24 cellular contexts compared by ENCODE assay signal in genomic region chr3:46857485-46858341, GRCh38. TPM values are rescaled to one million over a fixed set of nuclear protein-coding genes. Genes with fewer than 3 reads are reported as not detected.
DNase-seq lines count a peak whose midpoint lies in the region; ATAC-seq and TF ChIP-seq lines count a peak whose summit lies in the region.
"Had no signal": no experiment of that assay in that cellular context is flagged by ENCODE, and none has a peak within 500 bp of the region (broad histone marks: within the 10 kb centered on the region; RNA-seq: fewer than 3 reads in every experiment).

No MANE protein-coding gene starts in this region.

- H3K27me3 ChIP-seq in WERI-Rb-1 (ENCODE audit: insufficient read depth, low read depth, severe bottlenecking) (no peaks in the 10 kb centered on the region), right lobe of liver (no peaks in the 10 kb centered on the region)
- H3K27me3 ChIP-seq: pancreas had no signal

- H3K4me3 ChIP-seq in WERI-Rb-1 (ENCODE audit: low read depth, low read length) (no peak overlapping the region), right lobe of liver (no peak overlapping the region)
- H3K4me3 ChIP-seq: pancreas had no signal

- intact Hi-C loops in activated naive CD4-positive, alpha-beta T cell treated with anti-CD3 and anti-CD28 coated beads for 36 hours (cut with micrococcal nuclease): no loop called here
- intact Hi-C loops in right lobe of liver (cut with DNase I): loop anchor here in 1 of 2 donors (10.0 kb wide), 1 partner anchor 47 kb away; no protein-coding TSS in a partner anchor

- peak; percentile 0 for DNase-seq in activated naive CD4-positive, alpha-beta T cell treated with anti-CD3 and anti-CD28 coated beads for 36 hours
- DNase-seq in activated naive CD4-positive, alpha-beta T cell (lab: John Stamatoyannopoulos, UW): no peak
- peak; percentile 3 for DNase-seq in WERI-Rb-1
- peak; percentile 11 to 40 (median 33) for DNase-seq in right lobe of liver
- no peak for DNase-seq in stimulated activated effector memory CD8-positive, alpha-beta T cell treated with anti-CD3 and anti-CD28 coated beads, Interleukin-12 subunit alpha, Interleukin-12 subunit beta, amount 100 ng/mL, for 72 hours (ENCODE audit: low spot score in 2 of 2)
- DNase-seq in NCI-H2029 (lab: John Stamatoyannopoulos, UW): no peak
- no peak for DNase-seq in stimulated activated naive CD8-positive, alpha-beta T cell treated with anti-CD3 and anti-CD28 coated beads, Interleukin-15, amount 100 ng/mL, for 72 hours
- DNase-seq: activated CD4-positive, alpha-beta T cell treated with anti-CD3 and anti-CD28 coated beads for 48 hours; amniotic stem cell; CD4-positive, CD25-positive, alpha-beta regulatory T cell; central memory CD4-positive, alpha-beta T cell; DMS 273 treated with DMSO at 0.1 percent for 48 hours; foreskin fibroblast; mesendoderm; NCI-H1930; stimulated activated CD4-positive, alpha-beta T cell treated with anti-CD3 and anti-CD28 coated beads, Interleukin-2, amount 100 ng/mL, for 24 hours; stimulated activated naive CD4-positive, alpha-beta T cell treated with Interleukin-2 at 50 U/mL for 16 hours; SW 1271 had no signal

- H3K4me3 Mint-ChIP-seq in activated naive CD4-positive, alpha-beta T cell treated with anti-CD3 and anti-CD28 coated beads for 36 hours: no peak overlapping the region
- H3K4me3 Mint-ChIP-seq in stimulated activated effector memory CD8-positive, alpha-beta T cell treated with anti-CD3 and anti-CD28 coated beads, Interleukin-12 subunit alpha, Interleukin-12 subunit beta, amount 100 ng/mL, for 72 hours: no peak overlapping the region
- H3K4me3 Mint-ChIP-seq in stimulated activated naive CD8-positive, alpha-beta T cell treated with anti-CD3 and anti-CD28 coated beads, Interleukin-15, amount 100 ng/mL, for 72 hours: no peak overlapping the region
- H3K4me3 Mint-ChIP-seq: CD4-positive, CD25-positive, alpha-beta regulatory T cell; naive thymus-derived CD8-positive, alpha-beta T cell; type B pancreatic cell had no signal

- TF ChIP-seq POLR2A in right lobe of liver (IDR thresholded peaks at IDR 0.05): no peak

- CTCF ChIA-PET in activated naive CD4-positive, alpha-beta T cell treated with anti-CD3 and anti-CD28 coated beads for 36 hours (lab: Charles Lee): no interaction called here

- H3K27me3 Mint-ChIP-seq in activated naive CD4-positive, alpha-beta T cell treated with anti-CD3 and anti-CD28 coated beads for 36 hours (ENCODE audit: low read depth): no peaks in the 10 kb centered on the region
- H3K27me3 Mint-ChIP-seq in stimulated activated naive CD8-positive, alpha-beta T cell treated with anti-CD3 and anti-CD28 coated beads, Interleukin-15, amount 100 ng/mL, for 72 hours: peaks cover 17% of the 10 kb centered on the region

- H3K36me3 ChIP-seq in WERI-Rb-1 (no peaks in the 10 kb centered on the region), right lobe of liver (no peaks in the 10 kb centered on the region)
- H3K36me3 ChIP-seq: pancreas had no signal

- H3K4me1 ChIP-seq in right lobe of liver: no peaks in the 10 kb centered on the region
- H3K4me1 ChIP-seq: pancreas had no signal

- 78% methylated on average over 7 of the region's 10 CpGs for WGBS in right lobe of liver (ENCODE audit: insufficient coverage, low coverage, low lambda C conversion rate, missing lambda C conversion rate)

- H3K27ac Mint-ChIP-seq in activated naive CD4-positive, alpha-beta T cell treated with anti-CD3 and anti-CD28 coated beads for 36 hours: no peak overlapping the region
- peak overlapping the region; percentile 16 for H3K27ac Mint-ChIP-seq in stimulated activated effector memory CD8-positive, alpha-beta T cell treated with anti-CD3 and anti-CD28 coated beads, Interleukin-12 subunit alpha, Interleukin-12 subunit beta, amount 100 ng/mL, for 72 hours
- peak overlapping the region in 1 of 2 donors; percentile 87 for H3K27ac Mint-ChIP-seq in stimulated activated naive CD8-positive, alpha-beta T cell treated with anti-CD3 and anti-CD28 coated beads, Interleukin-15, amount 100 ng/mL, for 72 hours
- H3K27ac Mint-ChIP-seq: CD4-positive, CD25-positive, alpha-beta regulatory T cell; type B pancreatic cell had no signal

- no peak overlapping the region for H3K27ac ChIP-seq in WERI-Rb-1
- no peak overlapping the region for H3K27ac ChIP-seq in right lobe of liver
- H3K27ac ChIP-seq: epithelial cell of prostate, pancreas had no signal

- H3K9me3 ChIP-seq in WERI-Rb-1 (ENCODE audit: severe bottlenecking): no peaks in the 10 kb centered on the region
- H3K9me3 ChIP-seq in right lobe of liver: no peaks in the 10 kb centered on the region
- H3K9me3 ChIP-seq: pancreas had no signal

- ATAC-seq in right lobe of liver: no peak
- ATAC-seq in stimulated activated effector memory CD8-positive, alpha-beta T cell treated with anti-CD3 and anti-CD28 coated beads, Interleukin-12 subunit alpha, Interleukin-12 subunit beta, amount 100 ng/mL, for 72 hours: no peak
- ATAC-seq in stimulated activated naive CD8-positive, alpha-beta T cell treated with anti-CD3 and anti-CD28 coated beads, Interleukin-15, amount 100 ng/mL, for 72 hours: no peak
- no peak for ATAC-seq in HG02678 (IDR thresholded peaks at IDR 0.05; ENCODE audit: unreplicated experiment)
- ATAC-seq: naive thymus-derived CD8-positive, alpha-beta T cell; pancreas had no signal

- TF ChIP-seq CTCF in WERI-Rb-1 (IDR thresholded peaks at IDR 0.05; ENCODE audit: low read depth, low read length) (no peak), right lobe of liver (IDR thresholded peaks at IDR 0.05) (no peak)

- H3K9me3 Mint-ChIP-seq in activated naive CD4-positive, alpha-beta T cell treated with anti-CD3 and anti-CD28 coated beads for 36 hours: no peaks in the 10 kb centered on the region
- H3K9me3 Mint-ChIP-seq in stimulated activated effector memory CD8-positive, alpha-beta T cell treated with anti-CD3 and anti-CD28 coated beads, Interleukin-12 subunit alpha, Interleukin-12 subunit beta, amount 100 ng/mL, for 72 hours: no peaks in the 10 kb centered on the region
- H3K9me3 Mint-ChIP-seq in stimulated activated naive CD8-positive, alpha-beta T cell treated with anti-CD3 and anti-CD28 coated beads, Interleukin-15, amount 100 ng/mL, for 72 hours: no peaks in the 10 kb centered on the region
- H3K9me3 Mint-ChIP-seq: CD4-positive, CD25-positive, alpha-beta regulatory T cell; naive thymus-derived CD8-positive, alpha-beta T cell; type B pancreatic cell had no signal

- no peaks in the 10 kb centered on the region for H3K36me3 Mint-ChIP-seq in activated naive CD4-positive, alpha-beta T cell treated with anti-CD3 and anti-CD28 coated beads for 36 hours (ENCODE audit: low read depth)
- H3K36me3 Mint-ChIP-seq in stimulated activated effector memory CD8-positive, alpha-beta T cell treated with anti-CD3 and anti-CD28 coated beads, Interleukin-12 subunit alpha, Interleukin-12 subunit beta, amount 100 ng/mL, for 72 hours: no peaks in the 10 kb centered on the region
- H3K36me3 Mint-ChIP-seq: CD4-positive, CD25-positive, alpha-beta regulatory T cell; naive thymus-derived CD8-positive, alpha-beta T cell; type B pancreatic cell had no signal

- H3K4me1 Mint-ChIP-seq in activated naive CD4-positive, alpha-beta T cell treated with anti-CD3 and anti-CD28 coated beads for 36 hours (ENCODE audit: low read depth): no peaks in the 10 kb centered on the region
- no peaks in the 10 kb centered on the region for H3K4me1 Mint-ChIP-seq in stimulated activated effector memory CD8-positive, alpha-beta T cell treated with anti-CD3 and anti-CD28 coated beads, Interleukin-12 subunit alpha, Interleukin-12 subunit beta, amount 100 ng/mL, for 72 hours
- H3K4me1 Mint-ChIP-seq in stimulated activated naive CD8-positive, alpha-beta T cell treated with anti-CD3 and anti-CD28 coated beads, Interleukin-15, amount 100 ng/mL, for 72 hours: no peaks in the 10 kb centered on the region
- H3K4me1 Mint-ChIP-seq: CD4-positive, CD25-positive, alpha-beta regulatory T cell had no signal

RNA-seq across cellular contexts. Expression of gene MYL3, which starts 5.5 kb away (rescaled TPM):
- not detected for total RNA-seq in activated naive CD4-positive, alpha-beta T cell treated with anti-CD3 and anti-CD28 coated beads for 36 hours
- total RNA-seq in right lobe of liver: 1 to 10 TPM in 3 of 6 experiments, under 1 TPM in 3; 0.37 to 2.0 (median 1.00) TPM
- total RNA-seq: CD4-positive, CD25-positive, alpha-beta regulatory T cell; naive thymus-derived CD8-positive, alpha-beta T cell; NCI-H460 had no signal

RNA-seq across cellular contexts. Expression of gene PTH1R, which starts 19.8 kb away (rescaled TPM):
- not detected for total RNA-seq in activated naive CD4-positive, alpha-beta T cell treated with anti-CD3 and anti-CD28 coated beads for 36 hours
- 10 to 100 TPM in 5 of 6 experiments, 1 to 10 TPM in 1; 6.1 to 32.5 (median 16.0) TPM for total RNA-seq in right lobe of liver
- total RNA-seq: CD4-positive, CD25-positive, alpha-beta regulatory T cell; naive thymus-derived CD8-positive, alpha-beta T cell had no signal

Comparison
In these comparisons a context has a peak if more than half of its experiments do, and no peak if none do; other contexts are left out.
1. DNase-seq: peak in activated naive CD4-positive, alpha-beta T cell treated with anti-CD3 and anti-CD28 coated beads for 36 hours (single experiment), WERI-Rb-1 (single experiment) and right lobe of liver (3 of 3); none in activated naive CD4-positive, alpha-beta T cell (0 of 4), stimulated activated effector memory CD8-positive, alpha-beta T cell treated with anti-CD3 and anti-CD28 coated beads, Interleukin-12 subunit alpha, Interleukin-12 subunit beta, amount 100 ng/mL, for 72 hours (0 of 2), NCI-H2029 (single experiment) and stimulated activated naive CD8-positive, alpha-beta T cell treated with anti-CD3 and anti-CD28 coated beads, Interleukin-15, amount 100 ng/mL, for 72 hours (0 of 2).
2. RNA of gene PTH1R, which starts 19.8 kb away (total RNA-seq): 6.1 to 32.5 TPM in right lobe of liver; not detected in activated naive CD4-positive, alpha-beta T cell treated with anti-CD3 and anti-CD28 coated beads for 36 hours; every median in the first group is over 4 times any median in the second.